8 cellular contexts compared by ENCODE assay signal in genomic region chr9:4740373-4740622, GRCh38. TPM values are rescaled to one million over a fixed set of nuclear protein-coding genes. Genes with fewer than 3 reads are reported as not detected.
A peak's percentile ranks its signal among the peaks of the same experiment; 100 is the strongest.
DNase-seq lines count a peak whose midpoint lies in the region; ATAC-seq and TF ChIP-seq lines count a peak whose summit lies in the region.

No MANE protein-coding gene starts in this region.

- no peak for TF ChIP-seq CTCF in fibroblast of the aortic adventitia (IDR thresholded peaks at IDR 0.05; ENCODE audit: insufficient read depth, low read length)

- ATAC-seq in GM18868 (IDR thresholded peaks at IDR 0.05; ENCODE audit: unreplicated experiment), result no peak
- no peak for ATAC-seq in HG02759 (IDR thresholded peaks at IDR 0.05; ENCODE audit: unreplicated experiment)

- DNase-seq in DMS53 (lab: John Stamatoyannopoulos, UW) (peak; percentile 24), DMS53 treated with DMSO at 0.1 percent for 48 hours (lab: John Stamatoyannopoulos, UW; ENCODE audit: unreplicated experiment) (no peak), SJSA1 (ENCODE audit: low read depth in 1 of 2, low spot score in 2 of 2) (peak in 1 of 2 experiments; percentile 36), fibroblast of the aortic adventitia (ENCODE audit: low read depth) (no peak), renal cortical epithelial cell (ENCODE audit: low read depth) (peak; percentile 23), NCI-H1436 treated with DMSO at 0.1 percent for 48 hours (lab: John Stamatoyannopoulos, UW) (no peak)

- H3K4me1 ChIP-seq in SJSA1 (replicated peaks), result peaks cover 28% of the 10 kb centered on the region

- H3K9me3 ChIP-seq in SJSA1 (replicated peaks), result no peaks in the 10 kb centered on the region

- H3K27ac ChIP-seq in SJSA1, result peak overlapping the region; percentile 66

- no peaks in the 10 kb centered on the region for H3K27me3 ChIP-seq in SJSA1 (replicated peaks)

- peaks cover 3% of the 10 kb centered on the region; the same call in 1 of the 2 replicates for H3K36me3 ChIP-seq in SJSA1

- H3K4me3 ChIP-seq in SJSA1 (peak overlapping the region; percentile 79), fibroblast of the aortic adventitia (ENCODE audit: low read depth, low read length) (peak overlapping the region; percentile 85)

RNA-seq across cellular contexts. Expression of gene AK3, which starts 0.7 kb away (rescaled TPM):
- total RNA-seq in SJSA1 (2014; rRNA removed; shearing (Covaris generic)), result 46.6 and 47.2 TPM in 2 replicates
- 47.4 and 74.1 TPM in 2 replicates for total RNA-seq in fibroblast of the aortic adventitia (ENCODE audit: low replicate concordance)
- 101 and 148 TPM in 2 replicates for total RNA-seq in renal cortical epithelial cell

RNA-seq across cellular contexts. Expression of gene RCL1, which starts 52.4 kb away (rescaled TPM):
- total RNA-seq in SJSA1 (2014; rRNA removed; shearing (Covaris generic)), result 0.91 and 7.3 TPM in 2 replicates
- 10.2 and 13.4 TPM in 2 replicates for total RNA-seq in fibroblast of the aortic adventitia (ENCODE audit: low replicate concordance)
- 12.9 and 18.5 TPM in 2 replicates for total RNA-seq in renal cortical epithelial cell

Comparison
In these comparisons a context has a peak if more than half of its experiments do, and no peak if none do; other contexts are left out.
1. DNase-seq: peak in DMS53 (single experiment) and renal cortical epithelial cell (single experiment); none in DMS53 treated with DMSO at 0.1 percent for 48 hours (single experiment), fibroblast of the aortic adventitia (single experiment) and NCI-H1436 treated with DMSO at 0.1 percent for 48 hours (single experiment).